Comparison of ENCODE assay signal across 8 cellular contexts in the genomic region with DNA sequence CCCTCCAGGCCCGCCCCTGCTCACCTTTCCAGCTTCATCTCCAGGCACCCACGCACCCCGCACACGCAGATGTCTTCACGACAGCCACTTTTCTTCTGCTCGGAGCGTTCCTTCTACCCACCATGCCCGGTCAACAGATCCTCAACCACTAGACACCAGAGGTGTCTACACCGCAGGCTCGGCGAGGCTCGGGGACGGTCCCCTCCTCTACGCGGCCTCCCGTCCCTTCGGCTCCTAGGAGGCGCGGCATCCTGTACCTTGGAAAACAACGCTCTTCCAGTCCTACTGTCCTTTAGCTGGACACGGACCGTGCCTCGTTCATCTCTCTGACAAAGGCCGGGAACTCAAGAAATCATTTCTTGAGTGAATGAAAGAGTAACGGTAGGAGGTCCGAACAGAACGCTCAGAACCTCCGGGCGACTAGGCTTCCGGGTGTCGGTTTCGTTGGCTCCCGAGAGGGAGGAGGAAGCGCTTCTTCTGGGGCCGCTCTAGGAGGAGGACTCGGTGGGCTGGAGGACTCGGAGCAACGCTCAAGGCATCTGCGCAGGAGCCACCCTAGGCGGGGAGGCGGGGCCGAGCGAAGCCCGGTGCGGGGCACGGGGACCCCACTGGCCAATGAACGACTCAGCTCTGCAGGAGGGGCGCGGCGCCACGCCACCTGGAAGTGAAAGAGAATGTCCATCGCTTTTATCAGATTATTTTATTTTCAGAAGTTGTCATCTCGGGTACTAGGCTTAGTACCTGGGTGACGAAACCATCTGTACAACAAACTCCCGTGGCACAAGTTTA.
A peak's percentile ranks its signal among the peaks of the same experiment; 100 is the strongest.
DNase-seq lines count a peak whose midpoint lies in the region; ATAC-seq, FAIRE-seq and TF ChIP-seq lines count a peak whose summit lies in the region.

No MANE protein-coding gene starts in this region.

- DNase-seq in AML-193 (lab: John Stamatoyannopoulos, UW) (peak; percentile 89 to 92), NCI-H446 treated with DMSO at 0.1 percent for 48 hours (lab: John Stamatoyannopoulos, UW) (peak; percentile 81), cerebellar nuclear complex (lab: John Stamatoyannopoulos, UW) (peak; percentile 11 to 90)
- peak; percentile 97 for DNase-seq in activated CD4-positive, CD25-positive, alpha-beta regulatory T cell treated with anti-CD3 and anti-CD28 coated beads, Interleukin-2, amount 50 U/mL, for 72 hours
- peak; percentile 97 to 99 for DNase-seq in stimulated activated CD4-positive, alpha-beta T cell treated with anti-CD3 and anti-CD28 coated beads, Interleukin-12 subunit alpha, Interleukin-12 subunit beta, amount 100 ng/mL, for 24 hours (ENCODE audit: low read depth in 2 of 2)

- peak; percentile 82 for FAIRE-seq in islet of Langerhans (lab: Jason Lieb, UNC)

- TF ChIP-seq POLR2A in GM19099 (IDR thresholded peaks at IDR 0.05; ENCODE audit: extremely low read depth, insufficient read length, low read depth): peak; percentile 74

- ATAC-seq in HG03378 (IDR thresholded peaks at IDR 0.05; ENCODE audit: unreplicated experiment): peak; percentile 87

Comparison
In these comparisons a context has a peak if more than half of its experiments do, and no peak if none do; other contexts are left out.
1. Peak in every context shown above with its lines: DNase-seq and ATAC-seq.